In the genomic region with DNA sequence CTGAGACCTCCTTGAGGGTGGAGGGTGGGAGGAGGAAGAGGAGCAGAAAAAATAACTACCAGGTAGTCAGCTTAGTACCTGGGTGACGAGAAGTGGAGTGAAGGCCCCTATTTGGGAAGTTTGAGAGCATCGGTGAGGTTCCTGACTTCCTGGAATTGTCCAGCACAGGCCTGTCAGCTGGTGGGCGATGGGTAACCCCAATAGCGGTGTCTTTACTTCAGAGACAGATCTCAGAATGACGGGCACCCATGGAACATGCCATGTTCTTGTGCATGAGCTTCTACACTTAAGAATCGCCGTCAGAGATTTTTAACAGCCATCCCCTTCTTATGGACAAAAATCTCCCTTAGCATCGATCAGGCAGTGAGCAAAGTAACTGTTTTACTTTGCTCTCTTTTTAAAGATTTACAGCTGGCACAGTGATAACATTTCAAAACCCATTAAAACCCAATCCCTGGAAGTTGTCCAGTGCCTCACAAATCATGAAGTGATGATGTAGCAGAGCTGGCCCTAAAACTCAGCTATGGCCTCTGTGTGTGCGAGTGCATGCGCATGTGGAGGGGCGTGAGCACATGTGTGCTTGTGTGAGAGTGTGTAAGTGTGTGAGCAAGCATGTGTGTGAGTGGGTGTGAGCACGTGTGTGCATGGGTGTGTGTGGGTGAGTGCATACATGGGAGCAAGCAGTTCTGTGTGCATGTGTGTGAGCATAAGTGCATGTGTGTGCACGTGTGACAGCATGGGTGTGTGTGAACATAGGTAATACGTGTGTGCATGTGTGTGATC, we compare ENCODE assay signal across 1 cellular context.
TF ChIP-seq lines count a peak whose summit lies in the region.

No MANE protein-coding gene starts in this region.

TF ChIP-seq in H1, 55 proteins besides CTCF, POLR2A, EP300 and RAD21:
- TF ChIP-seq TAF1 (IDR thresholded peaks at IDR 0.05; ENCODE audit: low read depth, low read length), result no peak
- no peak for TF ChIP-seq EGR1 (IDR thresholded peaks at IDR 0.05; ENCODE audit: borderline replicate concordance, low read depth, low read length)
- no peak for TF ChIP-seq NANOG (IDR thresholded peaks at IDR 0.05; ENCODE audit: insufficient read depth, low read depth, low read length, poor library complexity, severe bottlenecking)
- TF ChIP-seq TEAD4 (IDR thresholded peaks at IDR 0.05; ENCODE audit: low read depth, low read length), result no peak
- no peak for TF ChIP-seq HDAC2 (IDR thresholded peaks at IDR 0.05; ENCODE audit: borderline replicate concordance in 1 of 2, low read depth in 2 of 2, low read length in 2 of 2)
- TF ChIP-seq SRF (IDR thresholded peaks at IDR 0.05; ENCODE audit: low read depth, low read length), result no peak
- TF ChIP-seq POLR2AphosphoS5 (IDR thresholded peaks at IDR 0.05; ENCODE audit: low read depth, low read length), result no peak
- TF ChIP-seq TBP (IDR thresholded peaks at IDR 0.05; ENCODE audit: low read depth, low read length), result no peak
- TF ChIP-seq RXRA (IDR thresholded peaks at IDR 0.05; ENCODE audit: insufficient read depth, low read depth, low read length), result no peak
- TF ChIP-seq PHF8 (conservative IDR thresholded peaks at IDR 0.05; ENCODE audit: low read depth, low read length), result no peak
- no peak for TF ChIP-seq RFX5 (IDR thresholded peaks at IDR 0.05; ENCODE audit: borderline replicate concordance, low read depth, low read length)
- TF ChIP-seq TAF7 (optimal IDR thresholded peaks at IDR 0.05; ENCODE audit: borderline replicate concordance, low read depth, low read length), result no peak
- TF ChIP-seq SP4 (IDR thresholded peaks at IDR 0.05; ENCODE audit: low read length), result no peak
- no peak for TF ChIP-seq TCF12 (IDR thresholded peaks at IDR 0.05; ENCODE audit: low read depth, low read length)
- TF ChIP-seq EZH2 (IDR thresholded peaks at IDR 0.05; ENCODE audit: low read depth, low read length, severe bottlenecking), result no peak
